ENCODE assay signal across 10 cellular contexts in the genomic region with DNA sequence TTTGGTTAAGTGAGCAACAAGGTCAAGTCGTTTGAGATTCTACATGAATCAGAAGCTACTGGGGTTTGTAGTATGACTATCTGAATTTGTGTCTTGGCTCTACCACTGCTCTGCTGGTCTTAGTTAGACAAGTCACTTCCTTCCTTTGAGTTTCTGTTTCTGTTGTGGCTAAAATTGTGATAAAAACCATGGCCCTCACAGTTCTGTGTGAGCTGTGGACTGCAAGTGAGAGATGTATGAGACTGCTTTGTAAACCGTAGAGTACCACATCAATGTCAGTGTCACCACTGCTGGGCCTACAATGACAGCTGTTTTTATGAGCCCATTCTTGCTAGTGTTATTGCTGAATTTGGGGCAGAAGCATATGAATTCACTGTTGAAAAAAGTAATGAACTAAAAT.
DNase-seq lines count a peak whose midpoint lies in the region; ATAC-seq and TF ChIP-seq lines count a peak whose summit lies in the region.
"Had no signal": no experiment of that assay in that cellular context is flagged by ENCODE, and none has a peak within 500 bp of the region (broad histone marks: within the 10 kb centered on the region; RNA-seq: fewer than 3 reads in every experiment).

No MANE protein-coding gene starts in this region.

- no peak for TF ChIP-seq CTCF in RWPE1 (conservative IDR thresholded peaks at IDR 0.05; ENCODE audit: low read depth)

- peak; percentile 89 for ATAC-seq in HG02943 (IDR thresholded peaks at IDR 0.05; ENCODE audit: low read depth, unreplicated experiment)
- ATAC-seq: CD8-positive, alpha-beta T cell had no signal

- CTCF ChIA-PET in RWPE1 (lab: Yijun Ruan, JAX), result no interaction called here

- no peak overlapping the region for H3K27ac ChIP-seq in RWPE1

- POLR2A ChIA-PET in RWPE1 (lab: Yijun Ruan, JAX; ENCODE audit: low non-redundant PET), result no interaction called here

- peak; percentile 31 for DNase-seq in GDM1 (lab: John Stamatoyannopoulos, UW)
- DNase-seq in GM19240 (ENCODE audit: insufficient read length, low spot score), result peak; percentile 25
- DNase-seq in OCI-M1 (lab: John Stamatoyannopoulos, UW), result peak; percentile 49
- DNase-seq in activated gamma-delta T cell treated with Interleukin-2 at 50 U/mL for 16 hours, result no peak
- DNase-seq in amniotic stem cell (lab: John Stamatoyannopoulos, UW), result no peak
- DNase-seq in anterior cingulate cortex (lab: John Stamatoyannopoulos, UW), result no peak
- DNase-seq in RWPE1 (ENCODE audit: low spot score), result no peak
- DNase-seq: left cardiac atrium had no signal

Comparison
In these comparisons a context has a peak if more than half of its experiments do, and no peak if none do; other contexts are left out.
1. DNase-seq: peak in GDM1 (single experiment), GM19240 (single experiment) and OCI-M1 (single experiment); none in activated gamma-delta T cell treated with Interleukin-2 at 50 U/mL for 16 hours (single experiment), amniotic stem cell (single experiment), anterior cingulate cortex (0 of 58) and RWPE1 (single experiment).